Comparison of ENCODE assay signal across 8 cellular contexts in the genomic region with DNA sequence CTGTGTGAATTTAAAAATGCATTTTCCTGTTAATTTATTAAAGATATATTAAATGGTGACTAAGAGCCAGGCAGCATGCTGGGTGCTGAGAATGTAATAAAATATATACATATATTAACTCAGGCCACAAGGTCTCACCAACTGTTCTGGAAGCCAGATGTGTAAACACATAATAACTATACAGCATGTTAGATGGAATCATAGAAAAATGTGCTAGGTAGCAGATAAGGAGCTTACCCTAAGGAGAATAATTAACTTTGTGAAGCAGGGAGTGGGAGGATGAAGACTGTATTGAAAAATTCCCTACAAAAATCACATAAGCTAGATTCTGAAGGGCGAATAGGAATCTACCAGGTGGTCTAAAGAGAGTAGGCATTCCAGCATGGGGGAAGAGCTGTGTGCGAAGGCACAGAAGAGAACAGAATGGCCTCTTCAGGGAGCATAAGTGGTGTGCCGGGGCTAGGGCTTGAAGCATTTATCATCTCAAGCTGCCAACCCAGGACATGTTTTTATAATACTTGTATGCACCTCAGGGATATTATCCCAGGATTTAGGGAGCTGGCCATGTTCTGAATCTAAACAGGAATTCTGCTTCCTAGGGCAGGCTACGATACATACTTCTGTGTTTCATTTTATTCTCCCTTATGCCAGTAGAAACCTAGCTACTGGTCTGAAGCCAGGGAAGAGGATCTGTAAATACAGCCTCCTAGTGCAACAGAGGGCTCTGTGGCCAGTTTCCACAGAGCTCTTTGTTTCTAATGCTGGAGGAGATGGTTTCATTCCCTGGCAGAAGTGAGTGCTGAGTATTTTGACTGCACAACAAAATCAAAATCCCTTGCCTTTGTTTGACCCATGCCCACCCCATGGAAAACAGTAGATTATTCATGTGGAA. TPM values are rescaled to one million over a fixed set of nuclear protein-coding genes. Genes with fewer than 3 reads are reported as not detected.
DNase-seq lines count a peak whose midpoint lies in the region; ATAC-seq and TF ChIP-seq lines count a peak whose summit lies in the region.
"Had no signal": no experiment of that assay in that cellular context is flagged by ENCODE, and none has a peak within 500 bp of the region (broad histone marks: within the 10 kb centered on the region; RNA-seq: fewer than 3 reads in every experiment).

No MANE protein-coding gene starts in this region.

- intact Hi-C loops in right lobe of liver (cut with DNase I): no loop called here
- intact Hi-C loops in thyroid gland (cut with DNase I): no loop called here

- no peaks in the 10 kb centered on the region for H3K36me3 ChIP-seq in right lobe of liver
- H3K36me3 ChIP-seq in thyroid gland: no peaks in the 10 kb centered on the region
- H3K36me3 ChIP-seq in brain microvascular endothelial cell (replicated peaks): no peaks in the 10 kb centered on the region

- DNase-seq in NCI-H345 (lab: John Stamatoyannopoulos, UW) (peak; percentile 71), cerebellar cortex (ENCODE audit: low spot score) (peak; percentile 95), right lobe of liver (no peak), thyroid gland (peak; percentile 60 to 62), brain microvascular endothelial cell (no peak)
- no peak for DNase-seq in central memory CD4-positive, alpha-beta T cell
- DNase-seq in activated CD4-positive, alpha-beta T cell treated with anti-CD3 and anti-CD28 coated beads, Interleukin-2, amount 50 U/mL, for 48 hours: no peak

- in situ Hi-C loops in brain microvascular endothelial cell (cut with HindIII; ENCODE audit: low pct_ligation_motif_present, low sequenced_read_pairs): no loop called here

- H3K9me3 ChIP-seq in right lobe of liver (no peaks in the 10 kb centered on the region), thyroid gland (no peaks in the 10 kb centered on the region)

- H3K4me3 ChIP-seq in right lobe of liver (no peak overlapping the region), thyroid gland (replicated peaks in 1 of 3) (no peak overlapping the region), brain microvascular endothelial cell (ENCODE audit: low read depth, low read length) (no peak overlapping the region)

- H3K27ac ChIP-seq in right lobe of liver (no peak overlapping the region), thyroid gland (peak overlapping the region; percentile 78 to 92 (median 85)), brain microvascular endothelial cell (no peak overlapping the region)

- WGBS in right lobe of liver (ENCODE audit: insufficient coverage, low coverage, low lambda C conversion rate, missing lambda C conversion rate): 45% methylated on average over 4 of the region's 4 CpGs
- 26 to 28% methylated on average over 4 of the region's 4 CpGs for WGBS in thyroid gland, 2 donors

- TF ChIP-seq POLR2A in right lobe of liver (IDR thresholded peaks at IDR 0.05): no peak
- TF ChIP-seq POLR2A in thyroid gland (IDR thresholded peaks at IDR 0.05): peak in 1 of 2 donors; percentile 9

- no peaks in the 10 kb centered on the region for H3K27me3 ChIP-seq in right lobe of liver
- no peaks in the 10 kb centered on the region for H3K27me3 ChIP-seq in thyroid gland
- no peaks in the 10 kb centered on the region for H3K27me3 ChIP-seq in brain microvascular endothelial cell (replicated peaks)

- H3K4me1 ChIP-seq in right lobe of liver (peaks cover 0 to 7% (median 0%) of the 10 kb centered on the region in 4 donors), thyroid gland (peaks cover 16 to 29% of the 10 kb centered on the region in 2 donors)

- TF ChIP-seq CTCF in right lobe of liver (IDR thresholded peaks at IDR 0.05): no peak
- no peak for TF ChIP-seq CTCF in thyroid gland (IDR thresholded peaks at IDR 0.05)
- TF ChIP-seq CTCF in brain microvascular endothelial cell (IDR thresholded peaks at IDR 0.05; ENCODE audit: low read depth, low read length, missing control alignments): no peak

- ATAC-seq in right lobe of liver: peak; percentile 40 to 72 (median 62)
- ATAC-seq: stimulated activated memory B cell treated with anti-CD40 and anti-IgM and Interleukin-4, amounts not matched to agents 10 μg/mL and 1 μg/mL and 100 μg/mL, for 72 hours had no signal

RNA-seq across cellular contexts. Expression of a gene that starts 56.7 kb away (rescaled TPM):
- total RNA-seq in right lobe of liver (1 to 10 TPM; 2.0 to 4.1 (median 2.7) TPM), thyroid gland (1 to 10 TPM; 5.6 to 9.0 (median 7.3) TPM)

Comparison
In these comparisons a context has a peak if more than half of its experiments do, and no peak if none do; other contexts are left out.
1. DNase-seq: peak in NCI-H345 (single experiment), cerebellar cortex (single experiment) and thyroid gland (2 of 2); none in right lobe of liver (0 of 3), central memory CD4-positive, alpha-beta T cell (single experiment), brain microvascular endothelial cell (single experiment) and activated CD4-positive, alpha-beta T cell treated with anti-CD3 and anti-CD28 coated beads, Interleukin-2, amount 50 U/mL, for 48 hours (0 of 2).
2. H3K27ac ChIP-seq: peak in thyroid gland (3 of 3); none in right lobe of liver (0 of 3) and brain microvascular endothelial cell (single experiment).